Comparison of ENCODE assay signal across 9 cellular contexts in genomic region chr1:204465469-204466415, GRCh38. TPM values are rescaled to one million over a fixed set of nuclear protein-coding genes. Genes with fewer than 3 reads are reported as not detected.
DNase-seq lines count a peak whose midpoint lies in the region; ATAC-seq and TF ChIP-seq lines count a peak whose summit lies in the region.
"Had no signal": no experiment of that assay in that cellular context is flagged by ENCODE, and none has a peak within 500 bp of the region (broad histone marks: within the 10 kb centered on the region; RNA-seq: fewer than 3 reads in every experiment).

No MANE protein-coding gene starts in this region.

- no peaks in the 10 kb centered on the region for H3K27me3 ChIP-seq in neural progenitor cell

- H3K27ac ChIP-seq in neural progenitor cell = no peak overlapping the region

- no peak for ATAC-seq in stimulated activated naive CD8-positive, alpha-beta T cell treated with anti-CD3 and anti-CD28 coated beads, Interleukin-15, amount 100 ng/mL, for 72 hours
- peak; percentile 63 for ATAC-seq in HG03135 (IDR thresholded peaks at IDR 0.05; ENCODE audit: unreplicated experiment)
- no peak for ATAC-seq in activated naive CD8-positive, alpha-beta T cell treated with anti-CD3 and anti-CD28 coated beads, Interleukin-2, amount 50 U/mL, for 24 hours

- H3K9ac ChIP-seq in neural progenitor cell = no peak overlapping the region

- peaks cover 6% of the 10 kb centered on the region for H3K79me2 ChIP-seq in neural progenitor cell (ENCODE audit: low read depth)

- H3K36me3 ChIP-seq in neural progenitor cell = no peaks in the 10 kb centered on the region

- no peak overlapping the region for H2AFZ ChIP-seq in neural progenitor cell (replicated peaks)

- H3K4me2 ChIP-seq in neural progenitor cell = no peak overlapping the region

- H3K4me1 ChIP-seq in neural progenitor cell = no peaks in the 10 kb centered on the region

- peaks cover 40% of the 10 kb centered on the region for H3K36me3 Mint-ChIP-seq in stimulated activated naive CD8-positive, alpha-beta T cell treated with anti-CD3 and anti-CD28 coated beads, Interleukin-15, Interleukin-2, amounts not matched to agents 100 ng/mL and 50 ng/mL, for 24 hours (ENCODE audit: low read depth)
- H3K36me3 Mint-ChIP-seq in activated naive CD8-positive, alpha-beta T cell treated with anti-CD3 and anti-CD28 coated beads, Interleukin-2, amount 50 U/mL, for 24 hours (ENCODE audit: low read depth) = peaks cover 13% of the 10 kb centered on the region
- peaks cover 57% of the 10 kb centered on the region for H3K36me3 Mint-ChIP-seq in neural progenitor cell

- DNase-seq in stimulated activated naive CD8-positive, alpha-beta T cell treated with anti-CD3 and anti-CD28 coated beads, Interleukin-15, amount 100 ng/mL, for 72 hours = no peak
- DNase-seq in activated naive CD8-positive, alpha-beta T cell treated with anti-CD3 and anti-CD28 coated beads, Interleukin-2, amount 50 U/mL, for 24 hours = no peak
- DNase-seq in neural progenitor cell (ENCODE audit: low spot score) (no peak), midbrain (lab: John Stamatoyannopoulos, UW) (no peak), NCI-H748 (lab: John Stamatoyannopoulos, UW; ENCODE audit: unreplicated experiment) (no peak)
- DNase-seq in stimulated activated naive CD4-positive, alpha-beta T cell (lab: John Stamatoyannopoulos, UW) = no peak
- DNase-seq: DND-41 had no signal

- H3K9me3 ChIP-seq in neural progenitor cell (ENCODE audit: low read depth) = no peaks in the 10 kb centered on the region

- no peaks in the 10 kb centered on the region for H3F3A ChIP-seq in neural progenitor cell (ENCODE audit: low read depth)

- no peak overlapping the region for H3K4me3 ChIP-seq in neural progenitor cell

- no peak for TF ChIP-seq CTCF in neural progenitor cell (IDR thresholded peaks at IDR 0.05)

- no peaks in the 10 kb centered on the region for H3K27me3 Mint-ChIP-seq in stimulated activated naive CD8-positive, alpha-beta T cell treated with anti-CD3 and anti-CD28 coated beads, Interleukin-15, Interleukin-2, amounts not matched to agents 100 ng/mL and 50 ng/mL, for 24 hours
- H3K27me3 Mint-ChIP-seq in stimulated activated naive CD8-positive, alpha-beta T cell treated with anti-CD3 and anti-CD28 coated beads, Interleukin-15, amount 100 ng/mL, for 72 hours = no peaks in the 10 kb centered on the region
- H3K27me3 Mint-ChIP-seq in activated naive CD8-positive, alpha-beta T cell treated with anti-CD3 and anti-CD28 coated beads, Interleukin-2, amount 50 U/mL, for 24 hours = no peaks in the 10 kb centered on the region
- H3K27me3 Mint-ChIP-seq in neural progenitor cell (ENCODE audit: insufficient read depth, low read depth) = peaks cover 6% of the 10 kb centered on the region

- peak overlapping the region; percentile 53 for H3K27ac Mint-ChIP-seq in stimulated activated naive CD8-positive, alpha-beta T cell treated with anti-CD3 and anti-CD28 coated beads, Interleukin-15, Interleukin-2, amounts not matched to agents 100 ng/mL and 50 ng/mL, for 24 hours
- peak overlapping the region in 1 of 2 donors; percentile 87 for H3K27ac Mint-ChIP-seq in stimulated activated naive CD8-positive, alpha-beta T cell treated with anti-CD3 and anti-CD28 coated beads, Interleukin-15, amount 100 ng/mL, for 72 hours
- H3K27ac Mint-ChIP-seq in activated naive CD8-positive, alpha-beta T cell treated with anti-CD3 and anti-CD28 coated beads, Interleukin-2, amount 50 U/mL, for 24 hours = peak overlapping the region; percentile 79
- peak overlapping the region; percentile 48 for H3K27ac Mint-ChIP-seq in neural progenitor cell

- peak overlapping the region; percentile 26 for H3K4me3 Mint-ChIP-seq in stimulated activated naive CD8-positive, alpha-beta T cell treated with anti-CD3 and anti-CD28 coated beads, Interleukin-15, Interleukin-2, amounts not matched to agents 100 ng/mL and 50 ng/mL, for 24 hours
- H3K4me3 Mint-ChIP-seq in stimulated activated naive CD8-positive, alpha-beta T cell treated with anti-CD3 and anti-CD28 coated beads, Interleukin-15, amount 100 ng/mL, for 72 hours = peak overlapping the region in 1 of 2 donors; percentile 53
- H3K4me3 Mint-ChIP-seq in activated naive CD8-positive, alpha-beta T cell treated with anti-CD3 and anti-CD28 coated beads, Interleukin-2, amount 50 U/mL, for 24 hours = no peak overlapping the region
- H3K4me3 Mint-ChIP-seq in neural progenitor cell = no peak overlapping the region

- H4K20me1 ChIP-seq in neural progenitor cell (ENCODE audit: low read depth) = peaks cover 21% of the 10 kb centered on the region

- no peaks in the 10 kb centered on the region for H3K9me3 Mint-ChIP-seq in stimulated activated naive CD8-positive, alpha-beta T cell treated with anti-CD3 and anti-CD28 coated beads, Interleukin-15, Interleukin-2, amounts not matched to agents 100 ng/mL and 50 ng/mL, for 24 hours
- H3K9me3 Mint-ChIP-seq in stimulated activated naive CD8-positive, alpha-beta T cell treated with anti-CD3 and anti-CD28 coated beads, Interleukin-15, amount 100 ng/mL, for 72 hours = no peaks in the 10 kb centered on the region
- H3K9me3 Mint-ChIP-seq in activated naive CD8-positive, alpha-beta T cell treated with anti-CD3 and anti-CD28 coated beads, Interleukin-2, amount 50 U/mL, for 24 hours = no peaks in the 10 kb centered on the region
- peaks cover 4% of the 10 kb centered on the region for H3K9me3 Mint-ChIP-seq in neural progenitor cell

- peaks cover 58% of the 10 kb centered on the region for H3K4me1 Mint-ChIP-seq in stimulated activated naive CD8-positive, alpha-beta T cell treated with anti-CD3 and anti-CD28 coated beads, Interleukin-15, Interleukin-2, amounts not matched to agents 100 ng/mL and 50 ng/mL, for 24 hours (ENCODE audit: low read depth)
- H3K4me1 Mint-ChIP-seq in stimulated activated naive CD8-positive, alpha-beta T cell treated with anti-CD3 and anti-CD28 coated beads, Interleukin-15, amount 100 ng/mL, for 72 hours = peaks cover 55% of the 10 kb centered on the region
- H3K4me1 Mint-ChIP-seq in activated naive CD8-positive, alpha-beta T cell treated with anti-CD3 and anti-CD28 coated beads, Interleukin-2, amount 50 U/mL, for 24 hours = peaks cover 64% of the 10 kb centered on the region
- peaks cover 22% of the 10 kb centered on the region for H3K4me1 Mint-ChIP-seq in neural progenitor cell

RNA-seq across cellular contexts. Expression of gene PIK3C2B, which starts 28.9 kb away (rescaled TPM):
- total RNA-seq in neural progenitor cell (ENCODE audit: low replicate concordance) = 20.7 and 27.4 TPM in 2 replicates

RNA-seq across cellular contexts. Expression of gene MDM4, which starts 50.5 kb away (rescaled TPM):
- 52.0 and 72.9 TPM in 2 replicates for total RNA-seq in neural progenitor cell (ENCODE audit: low replicate concordance)

RNA-seq across cellular contexts. Expression of gene PPP1R15B, which starts 54.1 kb away (rescaled TPM):
- 25.0 and 32.7 TPM in 2 replicates for total RNA-seq in neural progenitor cell (ENCODE audit: low replicate concordance)
